Comparison of ENCODE assay signal across 1 cellular context in genomic region chr11:33970984-33971466, GRCh38.
A peak's percentile ranks its signal among the peaks of the same experiment; 100 is the strongest.
TF ChIP-seq lines count a peak whose summit lies in the region.

No MANE protein-coding gene starts in this region.

TF ChIP-seq in K562, 482 proteins besides CTCF, POLR2A, EP300 and RAD21 (continued from another document and continues in another):
- TF ChIP-seq SMAD1 (IDR thresholded peaks at IDR 0.05; ENCODE audit: low read depth, low read length, partially characterized antibody) (peak; percentile 24), ETS2 (tag; IDR thresholded peaks at IDR 0.05; ENCODE audit: borderline replicate concordance, poor library complexity, severe bottlenecking) (no peak), TAF9B (IDR thresholded peaks at IDR 0.05; ENCODE audit: partially characterized antibody) (no peak), ZBTB17 (CRISPR knock-in tag; IDR thresholded peaks at IDR 0.05) (no peak), WHSC1 (IDR thresholded peaks at IDR 0.05; ENCODE audit: low read length) (no peak), CSDE1 (IDR thresholded peaks at IDR 0.05) (no peak), SREBF1 (IDR thresholded peaks at IDR 0.05; ENCODE audit: borderline replicate concordance, low read depth, low read length) (no peak), ZNF212 (CRISPR knock-in tag; IDR thresholded peaks at IDR 0.05) (no peak), ATF7 (IDR thresholded peaks at IDR 0.05) (peak; percentile 40; the same call in 1 of the 2 replicates), NFATC3 (IDR thresholded peaks at IDR 0.05) (no peak), RBM15 (IDR thresholded peaks at IDR 0.05; ENCODE audit: insufficient read depth, low read length) (no peak), SMC3 (conservative IDR thresholded peaks at IDR 0.05; ENCODE audit: insufficient read depth, low read depth, low read length) (peak; percentile 98), TCF7 (IDR thresholded peaks at IDR 0.05; ENCODE audit: borderline replicate concordance) (no peak), CBFB (CRISPR knock-in tag; IDR thresholded peaks at IDR 0.05) (0 out of 2 replicates have a peak, but pooled peaks have one; percentile 31), YY1 (IDR thresholded peaks at IDR 0.05; ENCODE audit: borderline replicate concordance in 1 of 3, control insufficient read depth in 1 of 3, extremely low read depth in 1 of 3, insufficient read depth in 3 of 3, insufficient read length in 1 of 3, insufficient replicate concordance in 2 of 3, low read depth in 1 of 3, low read length in 2 of 3) (peak in 2 of 3 experiments; percentile 20 to 25), HDGF (IDR thresholded peaks at IDR 0.05) (peak; percentile 62; the same call in 1 of the 2 replicates), KAT2B (IDR thresholded peaks at IDR 0.05; ENCODE audit: low read depth, low read length) (no peak), ZNF174 (CRISPR knock-in tag; IDR thresholded peaks at IDR 0.05) (no peak), E2F5 (CRISPR knock-in tag; IDR thresholded peaks at IDR 0.05) (no peak), ZNF280A (IDR thresholded peaks at IDR 0.05; ENCODE audit: low read depth, partially characterized antibody) (no peak), DPF2 (IDR thresholded peaks at IDR 0.05) (peak; percentile 31; the same call in 1 of the 2 replicates), ZBTB5 (IDR thresholded peaks at IDR 0.05) (no peak), DACH1 (IDR thresholded peaks at IDR 0.05; ENCODE audit: partially characterized antibody) (peak; percentile 74), CEBPG (CRISPR knock-in tag; IDR thresholded peaks at IDR 0.05) (no peak), CEBPG (tag; conservative IDR thresholded peaks at IDR 0.05 in 1 of 2, IDR thresholded peaks at IDR 0.05 in 1 of 2) (no peak), ZBTB33 (CRISPR knock-in tag; IDR thresholded peaks at IDR 0.05) (peak; percentile 36; the same call in 1 of the 2 replicates), ARID1B (IDR thresholded peaks at IDR 0.05) (peak; percentile 21; the same call in 1 of the 2 replicates), TCF3 (CRISPR knock-in tag; IDR thresholded peaks at IDR 0.05) (no peak), ZNF24 (IDR thresholded peaks at IDR 0.05) (peak; percentile 30; the same call in 1 of the 2 replicates), ZNF146 (CRISPR knock-in tag; IDR thresholded peaks at IDR 0.05; ENCODE audit: unreplicated experiment) (no peak), MECOM (CRISPR knock-in tag; IDR thresholded peaks at IDR 0.05) (no peak), LARP7 (IDR thresholded peaks at IDR 0.05) (0 out of 2 replicates have a peak, but pooled peaks have one; percentile 45), ARNT (IDR thresholded peaks at IDR 0.05) (no peak), GTF2A2 (tag; IDR thresholded peaks at IDR 0.05) (no peak), NCOR1 (IDR thresholded peaks at IDR 0.05) (no peak), OTX1 (CRISPR knock-in tag; IDR thresholded peaks at IDR 0.05) (no peak), THRAP3 (IDR thresholded peaks at IDR 0.05; ENCODE audit: borderline replicate concordance) (no peak), SMARCA4 (IDR thresholded peaks at IDR 0.05) (0 out of 2 replicates have a peak, but pooled peaks have one; percentile 11), CREB1 (IDR thresholded peaks at IDR 0.05) (no peak), CREB1 (CRISPR knock-in tag; IDR thresholded peaks at IDR 0.05) (0 out of 2 replicates have a peak, but pooled peaks have one; percentile 24), ARID3A (IDR thresholded peaks at IDR 0.05; ENCODE audit: borderline replicate concordance, low read depth, low read length) (peak; percentile 57; the same call in 1 of the 2 replicates), BRCA1 (IDR thresholded peaks at IDR 0.05) (no peak), BRCA1 (CRISPR knock-in tag; IDR thresholded peaks at IDR 0.05) (no peak), ZNF436 (CRISPR knock-in tag; IDR thresholded peaks at IDR 0.05) (no peak), RBM14 (IDR thresholded peaks at IDR 0.05; ENCODE audit: borderline replicate concordance, insufficient read depth, low read depth, low read length) (no peak), HMGXB4 (CRISPR knock-in tag; IDR thresholded peaks at IDR 0.05) (no peak), MAFG (tag; conservative IDR thresholded peaks at IDR 0.05) (peak; percentile 50; the same call in 1 of the 2 replicates), BCOR (IDR thresholded peaks at IDR 0.05) (peak; percentile 27; the same call in 1 of the 2 replicates), FOXM1 (IDR thresholded peaks at IDR 0.05; ENCODE audit: low read depth) (no peak), FOXM1 (CRISPR knock-in tag; IDR thresholded peaks at IDR 0.05; ENCODE audit: low read depth) (no peak)
- TF ChIP-seq, protein P1, sequence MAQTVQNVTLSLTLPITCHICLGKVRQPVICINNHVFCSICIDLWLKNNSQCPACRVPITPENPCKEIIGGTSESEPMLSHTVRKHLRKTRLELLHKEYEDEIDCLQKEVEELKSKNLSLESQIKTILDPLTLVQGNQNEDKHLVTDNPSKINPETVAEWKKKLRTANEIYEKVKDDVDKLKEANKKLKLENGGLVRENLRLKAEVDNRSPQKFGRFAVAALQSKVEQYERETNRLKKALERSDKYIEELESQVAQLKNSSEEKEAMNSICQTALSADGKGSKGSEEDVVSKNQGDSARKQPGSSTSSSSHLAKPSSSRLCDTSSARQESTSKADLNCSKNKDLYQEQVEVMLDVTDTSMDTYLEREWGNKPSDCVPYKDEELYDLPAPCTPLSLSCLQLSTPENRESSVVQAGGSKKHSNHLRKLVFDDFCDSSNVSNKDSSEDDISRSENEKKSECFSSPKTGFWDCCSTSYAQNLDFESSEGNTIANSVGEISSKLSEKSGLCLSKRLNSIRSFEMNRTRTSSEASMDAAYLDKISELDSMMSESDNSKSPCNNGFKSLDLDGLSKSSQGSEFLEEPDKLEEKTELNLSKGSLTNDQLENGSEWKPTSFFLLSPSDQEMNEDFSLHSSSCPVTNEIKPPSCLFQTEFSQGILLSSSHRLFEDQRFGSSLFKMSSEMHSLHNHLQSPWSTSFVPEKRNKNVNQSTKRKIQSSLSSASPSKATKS (CRISPR knock-in tag; IDR thresholded peaks at IDR 0.05): no peak
- TF ChIP-seq, protein P2, sequence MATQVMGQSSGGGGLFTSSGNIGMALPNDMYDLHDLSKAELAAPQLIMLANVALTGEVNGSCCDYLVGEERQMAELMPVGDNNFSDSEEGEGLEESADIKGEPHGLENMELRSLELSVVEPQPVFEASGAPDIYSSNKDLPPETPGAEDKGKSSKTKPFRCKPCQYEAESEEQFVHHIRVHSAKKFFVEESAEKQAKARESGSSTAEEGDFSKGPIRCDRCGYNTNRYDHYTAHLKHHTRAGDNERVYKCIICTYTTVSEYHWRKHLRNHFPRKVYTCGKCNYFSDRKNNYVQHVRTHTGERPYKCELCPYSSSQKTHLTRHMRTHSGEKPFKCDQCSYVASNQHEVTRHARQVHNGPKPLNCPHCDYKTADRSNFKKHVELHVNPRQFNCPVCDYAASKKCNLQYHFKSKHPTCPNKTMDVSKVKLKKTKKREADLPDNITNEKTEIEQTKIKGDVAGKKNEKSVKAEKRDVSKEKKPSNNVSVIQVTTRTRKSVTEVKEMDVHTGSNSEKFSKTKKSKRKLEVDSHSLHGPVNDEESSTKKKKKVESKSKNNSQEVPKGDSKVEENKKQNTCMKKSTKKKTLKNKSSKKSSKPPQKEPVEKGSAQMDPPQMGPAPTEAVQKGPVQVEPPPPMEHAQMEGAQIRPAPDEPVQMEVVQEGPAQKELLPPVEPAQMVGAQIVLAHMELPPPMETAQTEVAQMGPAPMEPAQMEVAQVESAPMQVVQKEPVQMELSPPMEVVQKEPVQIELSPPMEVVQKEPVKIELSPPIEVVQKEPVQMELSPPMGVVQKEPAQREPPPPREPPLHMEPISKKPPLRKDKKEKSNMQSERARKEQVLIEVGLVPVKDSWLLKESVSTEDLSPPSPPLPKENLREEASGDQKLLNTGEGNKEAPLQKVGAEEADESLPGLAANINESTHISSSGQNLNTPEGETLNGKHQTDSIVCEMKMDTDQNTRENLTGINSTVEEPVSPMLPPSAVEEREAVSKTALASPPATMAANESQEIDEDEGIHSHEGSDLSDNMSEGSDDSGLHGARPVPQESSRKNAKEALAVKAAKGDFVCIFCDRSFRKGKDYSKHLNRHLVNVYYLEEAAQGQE (CRISPR knock-in tag; IDR thresholded peaks at IDR 0.05; ENCODE audit: low read depth): no peak
- TF ChIP-seq, protein P3, sequence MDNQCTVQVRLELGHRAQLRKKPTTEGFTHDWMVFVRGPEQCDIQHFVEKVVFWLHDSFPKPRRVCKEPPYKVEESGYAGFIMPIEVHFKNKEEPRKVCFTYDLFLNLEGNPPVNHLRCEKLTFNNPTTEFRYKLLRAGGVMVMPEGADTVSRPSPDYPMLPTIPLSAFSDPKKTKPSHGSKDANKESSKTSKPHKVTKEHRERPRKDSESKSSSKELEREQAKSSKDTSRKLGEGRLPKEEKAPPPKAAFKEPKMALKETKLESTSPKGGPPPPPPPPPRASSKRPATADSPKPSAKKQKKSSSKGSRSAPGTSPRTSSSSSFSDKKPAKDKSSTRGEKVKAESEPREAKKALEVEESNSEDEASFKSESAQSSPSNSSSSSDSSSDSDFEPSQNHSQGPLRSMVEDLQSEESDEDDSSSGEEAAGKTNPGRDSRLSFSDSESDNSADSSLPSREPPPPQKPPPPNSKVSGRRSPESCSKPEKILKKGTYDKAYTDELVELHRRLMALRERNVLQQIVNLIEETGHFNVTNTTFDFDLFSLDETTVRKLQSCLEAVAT (IDR thresholded peaks at IDR 0.05): peak in 1 of 2 experiments; percentile 80; a peak in 2 of 4 replicates
